ENCODE assay signal across 1 cellular context in genomic region chr2:109264595-109265328, GRCh38.
TF ChIP-seq lines count a peak whose summit lies in the region.

No MANE protein-coding gene starts in this region.

TF ChIP-seq in HepG2, 621 proteins besides CTCF, POLR2A, EP300 and RAD21 (continued from another document):
- no peak for TF ChIP-seq ZNF841 (CRISPR knock-in tag; IDR thresholded peaks at IDR 0.05; ENCODE audit: borderline replicate concordance)
- TF ChIP-seq PLSCR1 (CRISPR knock-in tag; IDR thresholded peaks at IDR 0.05; ENCODE audit: borderline replicate concordance) = no peak
- no peak for TF ChIP-seq PTBP1 (IDR thresholded peaks at IDR 0.05; ENCODE audit: low read depth, low read length, poor library complexity, severe bottlenecking)
- TF ChIP-seq KMT2A (CRISPR knock-in tag; IDR thresholded peaks at IDR 0.05) = no peak
- no peak for TF ChIP-seq MAFK (conservative IDR thresholded peaks at IDR 0.05 in 1 of 2, IDR thresholded peaks at IDR 0.05 in 1 of 2; ENCODE audit: low read length in 2 of 2)
- no peak for TF ChIP-seq ERF (CRISPR knock-in tag; IDR thresholded peaks at IDR 0.05)
- TF ChIP-seq ASH2L (IDR thresholded peaks at IDR 0.05; ENCODE audit: insufficient read length, low read depth, low read length) = no peak
- no peak for TF ChIP-seq JUND (CRISPR knock-in tag; IDR thresholded peaks at IDR 0.05)
- no peak for TF ChIP-seq HBP1 (CRISPR knock-in tag; IDR thresholded peaks at IDR 0.05; ENCODE audit: low read depth)
- no peak for TF ChIP-seq CC2D1A (CRISPR knock-in tag; IDR thresholded peaks at IDR 0.05)
- no peak for TF ChIP-seq HOMEZ (CRISPR knock-in tag; IDR thresholded peaks at IDR 0.05; ENCODE audit: low read depth)
- TF ChIP-seq DZIP1 (CRISPR knock-in tag; IDR thresholded peaks at IDR 0.05) = no peak
- peak; percentile 9; the same call in 1 of the 2 replicates for TF ChIP-seq FOXA3 (CRISPR knock-in tag; IDR thresholded peaks at IDR 0.05)
- no peak for TF ChIP-seq TCF12 (IDR thresholded peaks at IDR 0.05)
- no peak for TF ChIP-seq TCF12 (CRISPR knock-in tag; IDR thresholded peaks at IDR 0.05)
- no peak for TF ChIP-seq TBP (CRISPR knock-in tag; IDR thresholded peaks at IDR 0.05)
- TF ChIP-seq ZNF318 (CRISPR knock-in tag; IDR thresholded peaks at IDR 0.05) = no peak
- TF ChIP-seq ZNF12 (CRISPR knock-in tag; IDR thresholded peaks at IDR 0.05) = no peak
- TF ChIP-seq ZNF124 (CRISPR knock-in tag; IDR thresholded peaks at IDR 0.05) = no peak
- TF ChIP-seq FOSL1 (CRISPR knock-in tag; IDR thresholded peaks at IDR 0.05; ENCODE audit: borderline replicate concordance) = no peak
- TF ChIP-seq ZNF468 (CRISPR knock-in tag; IDR thresholded peaks at IDR 0.05) = no peak
- no peak for TF ChIP-seq SP2 (CRISPR knock-in tag; IDR thresholded peaks at IDR 0.05)
- TF ChIP-seq ZNF263 (CRISPR knock-in tag; IDR thresholded peaks at IDR 0.05) = no peak
- TF ChIP-seq RBFOX2 (IDR thresholded peaks at IDR 0.05; ENCODE audit: low read depth, low read length) = no peak
- peak; percentile 6; the same call in 1 of the 2 replicates for TF ChIP-seq SMC3 (IDR thresholded peaks at IDR 0.05; ENCODE audit: low read length)
- TF ChIP-seq ZNF224 (CRISPR knock-in tag; IDR thresholded peaks at IDR 0.05) = no peak
- TF ChIP-seq ZFP1 (CRISPR knock-in tag; IDR thresholded peaks at IDR 0.05) = no peak
- TF ChIP-seq ZBTB2 (CRISPR knock-in tag; IDR thresholded peaks at IDR 0.05; ENCODE audit: low read depth) = no peak
